ENCODE assay signal across 23 cellular contexts in the genomic region with DNA sequence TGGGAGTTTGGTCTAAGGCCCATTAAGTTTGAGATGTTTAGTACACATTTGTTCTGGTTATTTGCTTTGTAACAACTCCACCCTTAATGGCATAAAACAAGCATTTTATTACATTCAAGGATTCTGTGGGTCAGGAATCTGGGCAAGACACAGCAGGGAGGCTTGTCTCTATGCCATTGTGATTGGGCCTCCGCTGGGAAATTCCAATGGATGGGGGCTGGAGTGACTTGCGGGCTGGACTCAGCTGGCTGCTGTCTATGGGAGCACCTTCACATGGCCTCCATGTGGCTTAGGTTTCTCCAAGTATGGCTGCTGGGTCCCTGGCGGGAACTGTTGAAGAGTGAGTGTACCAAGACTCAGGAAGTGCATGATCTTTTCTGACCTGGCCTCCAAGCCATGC.
DNase-seq lines count a peak whose midpoint lies in the region; ATAC-seq and TF ChIP-seq lines count a peak whose summit lies in the region.
"Had no signal": no experiment of that assay in that cellular context is flagged by ENCODE, and none has a peak within 500 bp of the region (broad histone marks: within the 10 kb centered on the region; RNA-seq: fewer than 3 reads in every experiment).

No MANE protein-coding gene starts in this region.

- H3K36me3 Mint-ChIP-seq in WTC11: peaks cover 3% of the 10 kb centered on the region; the same call in 1 of the 2 replicates
- H3K36me3 Mint-ChIP-seq in activated CD8-positive, alpha-beta T cell treated with anti-CD3 and anti-CD28 coated beads for 36 hours (ENCODE audit: low read depth): peaks cover 17% of the 10 kb centered on the region

- no peak overlapping the region for H3K4me3 Mint-ChIP-seq in WTC11
- H3K4me3 Mint-ChIP-seq in activated CD8-positive, alpha-beta T cell treated with anti-CD3 and anti-CD28 coated beads for 36 hours: no peak overlapping the region
- H3K4me3 Mint-ChIP-seq: CD4-positive, CD25-positive, alpha-beta regulatory T cell; naive thymus-derived CD4-positive, alpha-beta T cell had no signal

- ATAC-seq in WTC11 (peak; percentile 64), upper lobe of right lung (no peak)
- no peak for ATAC-seq in activated CD8-positive, alpha-beta T cell treated with anti-CD3 and anti-CD28 coated beads for 36 hours
- ATAC-seq: naive thymus-derived CD4-positive, alpha-beta T cell; stimulated activated naive CD8-positive, alpha-beta T cell treated with anti-CD3 and anti-CD28 coated beads, Interleukin-15, Interleukin-2, amounts not matched to agents 100 U/mL and 50 U/mL, for 24 hours had no signal

- no peak overlapping the region for H3K27ac ChIP-seq in upper lobe of right lung
- H3K27ac ChIP-seq: coronary artery, thoracic aorta had no signal

- H3K4me1 Mint-ChIP-seq in WTC11: peaks cover 79% of the 10 kb centered on the region
- H3K4me1 Mint-ChIP-seq in activated CD8-positive, alpha-beta T cell treated with anti-CD3 and anti-CD28 coated beads for 36 hours (ENCODE audit: low read depth): peaks cover 17% of the 10 kb centered on the region

- no peak overlapping the region for H3K4me3 ChIP-seq in upper lobe of right lung
- H3K4me3 ChIP-seq: coronary artery, HAP-1, thoracic aorta had no signal

- DNase-seq in EH (ENCODE audit: low read depth) (peak; percentile 51), WTC11 (ENCODE audit: low spot score) (peak; percentile 61), iPS-NIHi11 (ENCODE audit: low spot score) (peak; percentile 79), renal cortical epithelial cell (ENCODE audit: low read depth) (peak; percentile 3), upper lobe of right lung (no peak), OCI-M2 (lab: John Stamatoyannopoulos, UW; ENCODE audit: unreplicated experiment) (no peak)
- no peak for DNase-seq in activated CD8-positive, alpha-beta T cell treated with anti-CD3 and anti-CD28 coated beads for 36 hours
- DNase-seq: activated CD4-positive, alpha-beta T cell treated with anti-CD3 and anti-CD28 coated beads for 1 hour; activated CD8-positive, alpha-beta memory T cell treated with anti-CD3 and anti-CD28 coated beads for 24 hours; activated gamma-delta T cell treated with Interleukin-2 at 50 U/mL for 16 hours; activated T-cell treated with anti-CD3 and anti-CD28 coated beads, Interleukin-2, amount 50 U/mL, for 1 hour; CD4-positive, CD25-positive, alpha-beta regulatory T cell; GF-D8; Kasumi-1; MV-4-11; naive thymus-derived CD4-positive, alpha-beta T cell; NCI-H1694 treated with DMSO at 0.1 percent for 48 hours; NCI-H526 treated with DMSO at 0.1 percent for 48 hours; stimulated activated CD4-positive, alpha-beta T cell treated with anti-CD3 and anti-CD28 coated beads, Interleukin-4, amount 100 ng/mL, for 24 hours; stimulated activated naive CD8-positive, alpha-beta T cell treated with anti-CD3 and anti-CD28 coated beads, Interleukin-15, Interleukin-2, amounts not matched to agents 100 U/mL and 50 U/mL, for 24 hours had no signal

- peak overlapping the region; percentile 43 for H3K27ac Mint-ChIP-seq in WTC11
- H3K27ac Mint-ChIP-seq in activated CD8-positive, alpha-beta T cell treated with anti-CD3 and anti-CD28 coated beads for 36 hours: no peak overlapping the region

- CTCF ChIA-PET in WTC11 (lab: Charles Lee): no interaction called here
- CTCF ChIA-PET in activated CD8-positive, alpha-beta T cell treated with anti-CD3 and anti-CD28 coated beads for 36 hours (lab: Charles Lee): no interaction called here

- intact Hi-C loops in upper lobe of right lung (cut with DNase I): no loop called here
- intact Hi-C loops in activated CD8-positive, alpha-beta T cell treated with anti-CD3 and anti-CD28 coated beads for 36 hours (cut with micrococcal nuclease): no loop called here

- no peak for TF ChIP-seq CTCF in WTC11 (IDR thresholded peaks at IDR 0.05)
- TF ChIP-seq CTCF in upper lobe of right lung (IDR thresholded peaks at IDR 0.05): no peak
- no peak for TF ChIP-seq CTCF in activated CD8-positive, alpha-beta T cell treated with anti-CD3 and anti-CD28 coated beads for 36 hours (IDR thresholded peaks at IDR 0.05)

- POLR2A ChIA-PET in WTC11 (lab: Charles Lee): no interaction called here
- POLR2A ChIA-PET in activated CD8-positive, alpha-beta T cell treated with anti-CD3 and anti-CD28 coated beads for 36 hours (lab: Charles Lee): no interaction called here

- no peaks in the 10 kb centered on the region for H3K9me3 Mint-ChIP-seq in WTC11
- no peaks in the 10 kb centered on the region for H3K9me3 Mint-ChIP-seq in activated CD8-positive, alpha-beta T cell treated with anti-CD3 and anti-CD28 coated beads for 36 hours

- H3K9me3 ChIP-seq in upper lobe of right lung: no peaks in the 10 kb centered on the region
- H3K9me3 ChIP-seq: HAP-1, thoracic aorta had no signal

- H3K27me3 Mint-ChIP-seq in WTC11 (ENCODE audit: low read depth): no peaks in the 10 kb centered on the region
- H3K27me3 Mint-ChIP-seq in activated CD8-positive, alpha-beta T cell treated with anti-CD3 and anti-CD28 coated beads for 36 hours: no peaks in the 10 kb centered on the region
- H3K27me3 Mint-ChIP-seq: naive thymus-derived CD4-positive, alpha-beta T cell had no signal

- H3K36me3 ChIP-seq in upper lobe of right lung: peaks cover 21% of the 10 kb centered on the region

- no peaks in the 10 kb centered on the region for H3K27me3 ChIP-seq in upper lobe of right lung

- H3K4me1 ChIP-seq in upper lobe of right lung: no peaks in the 10 kb centered on the region

TF ChIP-seq in WTC11, 78 proteins besides CTCF, POLR2A, EP300 and RAD21 (continues in another document):
- TF ChIP-seq FOXK1 (CRISPR knock-in tag; IDR thresholded peaks at IDR 0.05) (0 out of 2 replicates have a peak, but pooled peaks have one; percentile 36), GABPB1 (CRISPR knock-in tag; IDR thresholded peaks at IDR 0.05) (no peak), GRHL2 (CRISPR knock-in tag; IDR thresholded peaks at IDR 0.05; ENCODE audit: insufficient replicate concordance, severe bottlenecking) (no peak), SOX15 (CRISPR knock-in tag; IDR thresholded peaks at IDR 0.05) (no peak), ZNF317 (CRISPR knock-in tag; IDR thresholded peaks at IDR 0.05; ENCODE audit: borderline replicate concordance, low read depth) (no peak), ZNF416 (CRISPR knock-in tag; IDR thresholded peaks at IDR 0.05) (0 out of 2 replicates have a peak, but pooled peaks have one; percentile 39), IRF2 (CRISPR knock-in tag; IDR thresholded peaks at IDR 0.05; ENCODE audit: borderline replicate concordance, low read depth) (no peak)
- TF ChIP-seq, protein P1, sequence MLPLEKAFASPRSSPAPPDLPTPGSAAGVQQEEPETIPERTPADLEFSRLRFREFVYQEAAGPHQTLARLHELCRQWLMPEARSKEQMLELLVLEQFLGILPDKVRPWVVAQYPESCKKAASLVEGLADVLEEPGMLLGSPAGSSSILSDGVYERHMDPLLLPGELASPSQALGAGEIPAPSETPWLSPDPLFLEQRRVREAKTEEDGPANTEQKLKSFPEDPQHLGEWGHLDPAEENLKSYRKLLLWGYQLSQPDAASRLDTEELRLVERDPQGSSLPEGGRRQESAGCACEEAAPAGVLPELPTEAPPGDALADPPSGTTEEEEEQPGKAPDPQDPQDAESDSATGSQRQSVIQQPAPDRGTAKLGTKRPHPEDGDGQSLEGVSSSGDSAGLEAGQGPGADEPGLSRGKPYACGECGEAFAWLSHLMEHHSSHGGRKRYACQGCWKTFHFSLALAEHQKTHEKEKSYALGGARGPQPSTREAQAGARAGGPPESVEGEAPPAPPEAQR (CRISPR knock-in tag; IDR thresholded peaks at IDR 0.05): no peak
- TF ChIP-seq, protein P2, sequence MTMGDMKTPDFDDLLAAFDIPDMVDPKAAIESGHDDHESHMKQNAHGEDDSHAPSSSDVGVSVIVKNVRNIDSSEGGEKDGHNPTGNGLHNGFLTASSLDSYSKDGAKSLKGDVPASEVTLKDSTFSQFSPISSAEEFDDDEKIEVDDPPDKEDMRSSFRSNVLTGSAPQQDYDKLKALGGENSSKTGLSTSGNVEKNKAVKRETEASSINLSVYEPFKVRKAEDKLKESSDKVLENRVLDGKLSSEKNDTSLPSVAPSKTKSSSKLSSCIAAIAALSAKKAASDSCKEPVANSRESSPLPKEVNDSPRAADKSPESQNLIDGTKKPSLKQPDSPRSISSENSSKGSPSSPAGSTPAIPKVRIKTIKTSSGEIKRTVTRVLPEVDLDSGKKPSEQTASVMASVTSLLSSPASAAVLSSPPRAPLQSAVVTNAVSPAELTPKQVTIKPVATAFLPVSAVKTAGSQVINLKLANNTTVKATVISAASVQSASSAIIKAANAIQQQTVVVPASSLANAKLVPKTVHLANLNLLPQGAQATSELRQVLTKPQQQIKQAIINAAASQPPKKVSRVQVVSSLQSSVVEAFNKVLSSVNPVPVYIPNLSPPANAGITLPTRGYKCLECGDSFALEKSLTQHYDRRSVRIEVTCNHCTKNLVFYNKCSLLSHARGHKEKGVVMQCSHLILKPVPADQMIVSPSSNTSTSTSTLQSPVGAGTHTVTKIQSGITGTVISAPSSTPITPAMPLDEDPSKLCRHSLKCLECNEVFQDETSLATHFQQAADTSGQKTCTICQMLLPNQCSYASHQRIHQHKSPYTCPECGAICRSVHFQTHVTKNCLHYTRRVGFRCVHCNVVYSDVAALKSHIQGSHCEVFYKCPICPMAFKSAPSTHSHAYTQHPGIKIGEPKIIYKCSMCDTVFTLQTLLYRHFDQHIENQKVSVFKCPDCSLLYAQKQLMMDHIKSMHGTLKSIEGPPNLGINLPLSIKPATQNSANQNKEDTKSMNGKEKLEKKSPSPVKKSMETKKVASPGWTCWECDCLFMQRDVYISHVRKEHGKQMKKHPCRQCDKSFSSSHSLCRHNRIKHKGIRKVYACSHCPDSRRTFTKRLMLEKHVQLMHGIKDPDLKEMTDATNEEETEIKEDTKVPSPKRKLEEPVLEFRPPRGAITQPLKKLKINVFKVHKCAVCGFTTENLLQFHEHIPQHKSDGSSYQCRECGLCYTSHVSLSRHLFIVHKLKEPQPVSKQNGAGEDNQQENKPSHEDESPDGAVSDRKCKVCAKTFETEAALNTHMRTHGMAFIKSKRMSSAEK (CRISPR knock-in tag; IDR thresholded peaks at IDR 0.05; ENCODE audit: borderline replicate concordance): 0 out of 2 replicates have a peak, but pooled peaks have one; percentile 45

Comparison
In these comparisons a context has a peak if more than half of its experiments do, and no peak if none do; other contexts are left out.
1. DNase-seq: peak in EH (single experiment), WTC11 (single experiment), iPS-NIHi11 (single experiment) and renal cortical epithelial cell (single experiment); none in upper lobe of right lung (single experiment), OCI-M2 (single experiment) and activated CD8-positive, alpha-beta T cell treated with anti-CD3 and anti-CD28 coated beads for 36 hours (single experiment).